8 cellular contexts compared by ENCODE assay signal in genomic region chr1:192550922-192551534, GRCh38.
DNase-seq lines count a peak whose midpoint lies in the region; ATAC-seq and TF ChIP-seq lines count a peak whose summit lies in the region.

No MANE protein-coding gene starts in this region.

- H3K4me1 Mint-ChIP-seq in T-helper 2 cell treated with Interferon-gamma antibody and Interleukin-4, amounts not matched to agents 5 μg/mL and 100 μg/mL, for 36 hours (ENCODE audit: low read depth) = peaks cover 50% of the 10 kb centered on the region

- peaks cover 4% of the 10 kb centered on the region for H3K9me3 Mint-ChIP-seq in T-helper 2 cell treated with Interferon-gamma antibody and Interleukin-4, amounts not matched to agents 5 μg/mL and 100 μg/mL, for 36 hours

- H3K27me3 Mint-ChIP-seq in T-helper 2 cell treated with Interferon-gamma antibody and Interleukin-4, amounts not matched to agents 5 μg/mL and 100 μg/mL, for 36 hours (ENCODE audit: low read depth) = no peaks in the 10 kb centered on the region

- peak overlapping the region; percentile 70 for H3K27ac Mint-ChIP-seq in T-helper 2 cell treated with Interferon-gamma antibody and Interleukin-4, amounts not matched to agents 5 μg/mL and 100 μg/mL, for 36 hours

- peak; percentile 54 for DNase-seq in AG09319 (ENCODE audit: extremely low read depth, low read depth)
- DNase-seq in T-helper 2 cell treated with Interferon-gamma antibody and Interleukin-4, amounts not matched to agents 5 μg/mL and 100 μg/mL, for 36 hours (ENCODE audit: low spot score) = peak; percentile 25
- DNase-seq in medulla oblongata (ENCODE audit: extremely low spot score) = peak; percentile 53
- DNase-seq in NCI-H2227 treated with DMSO at 0.1 percent for 48 hours (lab: John Stamatoyannopoulos, UW) = no peak
- DNase-seq in SW480 (ENCODE audit: low spot score) = no peak
- DNase-seq in activated gamma-delta T cell (lab: John Stamatoyannopoulos, UW) = no peak

- TF ChIP-seq CTCF in AG09319 (IDR thresholded peaks at IDR 0.05; ENCODE audit: low read depth, low read length) = no peak

- peak overlapping the region; percentile 35 for H3K4me3 Mint-ChIP-seq in T-helper 2 cell treated with Interferon-gamma antibody and Interleukin-4, amounts not matched to agents 5 μg/mL and 100 μg/mL, for 36 hours

- peaks cover 8% of the 10 kb centered on the region for H3K36me3 Mint-ChIP-seq in T-helper 2 cell treated with Interferon-gamma antibody and Interleukin-4, amounts not matched to agents 5 μg/mL and 100 μg/mL, for 36 hours (ENCODE audit: low read depth)

- peak; percentile 57 for ATAC-seq in GM19035 (IDR thresholded peaks at IDR 0.05; ENCODE audit: unreplicated experiment)
- ATAC-seq in HG03159 (IDR thresholded peaks at IDR 0.05; ENCODE audit: unreplicated experiment) = peak; percentile 48

Comparison
In these comparisons a context has a peak if more than half of its experiments do, and no peak if none do; other contexts are left out.
1. DNase-seq: peak in AG09319 (single experiment), T-helper 2 cell treated with Interferon-gamma antibody and Interleukin-4, amounts not matched to agents 5 μg/mL and 100 μg/mL, for 36 hours (single experiment) and medulla oblongata (single experiment); none in NCI-H2227 treated with DMSO at 0.1 percent for 48 hours (single experiment), SW480 (single experiment) and activated gamma-delta T cell (single experiment).